ENCODE assay signal across 1 cellular context in the genomic region with DNA sequence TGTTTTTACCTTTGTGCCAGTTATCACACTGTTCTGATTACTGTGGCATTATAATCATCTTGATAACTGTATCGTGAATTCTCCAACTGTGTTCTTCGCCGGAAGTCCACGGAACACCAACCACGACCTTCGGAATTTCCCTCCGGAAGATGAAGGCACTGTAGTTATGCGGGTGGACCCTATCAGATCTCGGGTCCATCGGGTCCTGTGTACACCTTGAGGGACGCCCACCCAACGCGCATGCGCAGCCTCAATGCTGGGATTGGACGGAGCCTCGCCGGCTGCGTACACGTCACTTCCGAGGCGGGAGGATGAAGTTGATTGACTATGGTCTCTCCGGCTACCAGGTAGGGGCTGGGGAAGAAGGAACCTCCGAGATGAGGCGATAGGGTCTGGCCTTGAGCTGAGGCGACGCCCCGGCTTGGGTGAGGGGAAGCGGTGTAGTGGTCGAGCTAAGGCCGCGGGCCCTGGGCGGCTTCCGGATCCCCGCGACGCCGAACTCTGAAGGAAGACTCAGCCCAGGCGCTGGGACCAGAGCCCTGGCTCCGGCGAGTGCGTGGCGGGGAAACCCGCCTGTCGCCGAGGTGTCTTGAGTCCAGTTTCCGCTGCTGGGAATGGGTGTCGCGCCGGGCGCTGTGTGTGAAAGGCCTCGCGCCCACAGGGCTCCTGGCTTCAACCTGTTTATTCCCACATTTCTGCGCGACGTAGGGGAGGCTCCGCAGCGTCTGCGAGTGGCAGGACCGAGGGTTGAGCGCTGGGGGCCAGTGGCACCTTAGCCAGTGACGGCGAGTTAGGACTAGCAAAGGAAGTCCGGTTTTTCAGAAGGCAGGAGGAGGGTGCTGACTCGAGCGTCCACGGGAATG.
A peak's percentile ranks its signal among the peaks of the same experiment; 100 is the strongest.
TF ChIP-seq lines count a peak whose summit lies in the region.

Gene DHRS7B, plus strand, starts transcription at position 320 of the 863 bp plus-strand sequence. Its CDS starts 8 bp downstream, at position 328.

TF ChIP-seq in K562, 482 proteins besides CTCF, POLR2A, EP300 and RAD21 (continued from another document and continues in another):
- TF ChIP-seq CHAMP1 (IDR thresholded peaks at IDR 0.05) (no peak), CCAR2 (IDR thresholded peaks at IDR 0.05; ENCODE audit: low read depth, low read length) (no peak), KAT7 (CRISPR knock-in tag; IDR thresholded peaks at IDR 0.05; ENCODE audit: borderline replicate concordance) (no peak), MCM3 (IDR thresholded peaks at IDR 0.05) (no peak), RBM22 (IDR thresholded peaks at IDR 0.05; ENCODE audit: low read depth, low read length, poor library complexity, severe bottlenecking) (no peak), TSC22D4 (tag; IDR thresholded peaks at IDR 0.05) (no peak), FOS (IDR thresholded peaks at IDR 0.05; ENCODE audit: extremely low read depth, insufficient read length) (peak; percentile 49), RBM15 (IDR thresholded peaks at IDR 0.05; ENCODE audit: insufficient read depth, low read length) (no peak), ZBTB26 (CRISPR knock-in tag; IDR thresholded peaks at IDR 0.05) (no peak), TCF7 (IDR thresholded peaks at IDR 0.05; ENCODE audit: borderline replicate concordance) (no peak), ZBTB12 (CRISPR knock-in tag; IDR thresholded peaks at IDR 0.05) (peak; percentile 83), EGR1 (conservative IDR thresholded peaks at IDR 0.05) (no peak), NFATC3 (IDR thresholded peaks at IDR 0.05) (no peak), ARID3A (IDR thresholded peaks at IDR 0.05; ENCODE audit: borderline replicate concordance, low read depth, low read length) (peak; percentile 26; the same call in 1 of the 2 replicates), ZNF217 (CRISPR knock-in tag; IDR thresholded peaks at IDR 0.05) (no peak), RUNX1 (IDR thresholded peaks at IDR 0.05; ENCODE audit: low read depth) (no peak), SAFB2 (IDR thresholded peaks at IDR 0.05; ENCODE audit: borderline replicate concordance, low read depth, low read length, severe bottlenecking) (no peak), ZNF282 (CRISPR knock-in tag; IDR thresholded peaks at IDR 0.05) (no peak), NFIC (IDR thresholded peaks at IDR 0.05) (no peak), SNIP1 (IDR thresholded peaks at IDR 0.05; ENCODE audit: low read depth) (no peak), POU5F1 (IDR thresholded peaks at IDR 0.05; ENCODE audit: borderline replicate concordance, low read depth, low read length, partially characterized antibody) (no peak), MTA1 (IDR thresholded peaks at IDR 0.05; ENCODE audit: borderline replicate concordance) (no peak), NFYB (IDR thresholded peaks at IDR 0.05; ENCODE audit: extremely low read depth, insufficient read length) (peak; percentile 84), DMBX1 (CRISPR knock-in tag; IDR thresholded peaks at IDR 0.05; ENCODE audit: borderline replicate concordance) (no peak), NR3C1 (CRISPR knock-in tag; IDR thresholded peaks at IDR 0.05) (no peak), ERF (CRISPR knock-in tag; IDR thresholded peaks at IDR 0.05) (no peak), ZNF778 (CRISPR knock-in tag; IDR thresholded peaks at IDR 0.05) (no peak), CC2D1A (IDR thresholded peaks at IDR 0.05) (no peak), TEAD4 (IDR thresholded peaks at IDR 0.05; ENCODE audit: low read length) (0 out of 2 replicates have a peak, but pooled peaks have one; percentile 16), TEAD4 (CRISPR knock-in tag; IDR thresholded peaks at IDR 0.05; ENCODE audit: borderline replicate concordance) (no peak), ESRRA (IDR thresholded peaks at IDR 0.05; ENCODE audit: borderline replicate concordance, low read depth) (0 out of 2 replicates have a peak, but pooled peaks have one; percentile 64), ZNF436 (CRISPR knock-in tag; IDR thresholded peaks at IDR 0.05) (no peak), YY1 (IDR thresholded peaks at IDR 0.05; ENCODE audit: borderline replicate concordance in 1 of 3, control insufficient read depth in 1 of 3, extremely low read depth in 1 of 3, insufficient read depth in 3 of 3, insufficient read length in 1 of 3, insufficient replicate concordance in 2 of 3, low read depth in 1 of 3, low read length in 2 of 3) (peak in 1 of 3 experiments; percentile 20), ZFP30 (CRISPR knock-in tag; IDR thresholded peaks at IDR 0.05; ENCODE audit: borderline replicate concordance) (no peak), CHD2 (IDR thresholded peaks at IDR 0.05; ENCODE audit: low read depth, low read length) (peak; percentile 51), BCOR (IDR thresholded peaks at IDR 0.05) (0 out of 2 replicates have a peak, but pooled peaks have one; percentile 15), CBX1 (IDR thresholded peaks at IDR 0.05; ENCODE audit: low read depth) (no peak)
- TF ChIP-seq, protein P1, sequence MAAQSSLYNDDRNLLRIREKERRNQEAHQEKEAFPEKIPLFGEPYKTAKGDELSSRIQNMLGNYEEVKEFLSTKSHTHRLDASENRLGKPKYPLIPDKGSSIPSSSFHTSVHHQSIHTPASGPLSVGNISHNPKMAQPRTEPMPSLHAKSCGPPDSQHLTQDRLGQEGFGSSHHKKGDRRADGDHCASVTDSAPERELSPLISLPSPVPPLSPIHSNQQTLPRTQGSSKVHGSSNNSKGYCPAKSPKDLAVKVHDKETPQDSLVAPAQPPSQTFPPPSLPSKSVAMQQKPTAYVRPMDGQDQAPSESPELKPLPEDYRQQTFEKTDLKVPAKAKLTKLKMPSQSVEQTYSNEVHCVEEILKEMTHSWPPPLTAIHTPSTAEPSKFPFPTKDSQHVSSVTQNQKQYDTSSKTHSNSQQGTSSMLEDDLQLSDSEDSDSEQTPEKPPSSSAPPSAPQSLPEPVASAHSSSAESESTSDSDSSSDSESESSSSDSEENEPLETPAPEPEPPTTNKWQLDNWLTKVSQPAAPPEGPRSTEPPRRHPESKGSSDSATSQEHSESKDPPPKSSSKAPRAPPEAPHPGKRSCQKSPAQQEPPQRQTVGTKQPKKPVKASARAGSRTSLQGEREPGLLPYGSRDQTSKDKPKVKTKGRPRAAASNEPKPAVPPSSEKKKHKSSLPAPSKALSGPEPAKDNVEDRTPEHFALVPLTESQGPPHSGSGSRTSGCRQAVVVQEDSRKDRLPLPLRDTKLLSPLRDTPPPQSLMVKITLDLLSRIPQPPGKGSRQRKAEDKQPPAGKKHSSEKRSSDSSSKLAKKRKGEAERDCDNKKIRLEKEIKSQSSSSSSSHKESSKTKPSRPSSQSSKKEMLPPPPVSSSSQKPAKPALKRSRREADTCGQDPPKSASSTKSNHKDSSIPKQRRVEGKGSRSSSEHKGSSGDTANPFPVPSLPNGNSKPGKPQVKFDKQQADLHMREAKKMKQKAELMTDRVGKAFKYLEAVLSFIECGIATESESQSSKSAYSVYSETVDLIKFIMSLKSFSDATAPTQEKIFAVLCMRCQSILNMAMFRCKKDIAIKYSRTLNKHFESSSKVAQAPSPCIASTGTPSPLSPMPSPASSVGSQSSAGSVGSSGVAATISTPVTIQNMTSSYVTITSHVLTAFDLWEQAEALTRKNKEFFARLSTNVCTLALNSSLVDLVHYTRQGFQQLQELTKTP (IDR thresholded peaks at IDR 0.05; ENCODE audit: low read depth in 1 of 2, partially characterized antibody in 2 of 2), result no peak
- TF ChIP-seq, protein P2, sequence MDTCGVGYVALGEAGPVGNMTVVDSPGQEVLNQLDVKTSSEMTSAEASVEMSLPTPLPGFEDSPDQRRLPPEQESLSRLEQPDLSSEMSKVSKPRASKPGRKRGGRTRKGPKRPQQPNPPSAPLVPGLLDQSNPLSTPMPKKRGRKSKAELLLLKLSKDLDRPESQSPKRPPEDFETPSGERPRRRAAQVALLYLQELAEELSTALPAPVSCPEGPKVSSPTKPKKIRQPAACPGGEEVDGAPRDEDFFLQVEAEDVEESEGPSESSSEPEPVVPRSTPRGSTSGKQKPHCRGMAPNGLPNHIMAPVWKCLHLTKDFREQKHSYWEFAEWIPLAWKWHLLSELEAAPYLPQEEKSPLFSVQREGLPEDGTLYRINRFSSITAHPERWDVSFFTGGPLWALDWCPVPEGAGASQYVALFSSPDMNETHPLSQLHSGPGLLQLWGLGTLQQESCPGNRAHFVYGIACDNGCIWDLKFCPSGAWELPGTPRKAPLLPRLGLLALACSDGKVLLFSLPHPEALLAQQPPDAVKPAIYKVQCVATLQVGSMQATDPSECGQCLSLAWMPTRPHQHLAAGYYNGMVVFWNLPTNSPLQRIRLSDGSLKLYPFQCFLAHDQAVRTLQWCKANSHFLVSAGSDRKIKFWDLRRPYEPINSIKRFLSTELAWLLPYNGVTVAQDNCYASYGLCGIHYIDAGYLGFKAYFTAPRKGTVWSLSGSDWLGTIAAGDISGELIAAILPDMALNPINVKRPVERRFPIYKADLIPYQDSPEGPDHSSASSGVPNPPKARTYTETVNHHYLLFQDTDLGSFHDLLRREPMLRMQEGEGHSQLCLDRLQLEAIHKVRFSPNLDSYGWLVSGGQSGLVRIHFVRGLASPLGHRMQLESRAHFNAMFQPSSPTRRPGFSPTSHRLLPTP (IDR thresholded peaks at IDR 0.05; ENCODE audit: borderline replicate concordance, extremely low read depth, insufficient read length), result no peak
- TF ChIP-seq, protein P3, sequence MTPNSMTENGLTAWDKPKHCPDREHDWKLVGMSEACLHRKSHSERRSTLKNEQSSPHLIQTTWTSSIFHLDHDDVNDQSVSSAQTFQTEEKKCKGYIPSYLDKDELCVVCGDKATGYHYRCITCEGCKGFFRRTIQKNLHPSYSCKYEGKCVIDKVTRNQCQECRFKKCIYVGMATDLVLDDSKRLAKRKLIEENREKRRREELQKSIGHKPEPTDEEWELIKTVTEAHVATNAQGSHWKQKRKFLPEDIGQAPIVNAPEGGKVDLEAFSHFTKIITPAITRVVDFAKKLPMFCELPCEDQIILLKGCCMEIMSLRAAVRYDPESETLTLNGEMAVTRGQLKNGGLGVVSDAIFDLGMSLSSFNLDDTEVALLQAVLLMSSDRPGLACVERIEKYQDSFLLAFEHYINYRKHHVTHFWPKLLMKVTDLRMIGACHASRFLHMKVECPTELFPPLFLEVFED (CRISPR knock-in tag; conservative IDR thresholded peaks at IDR 0.05), result no peak
- TF ChIP-seq, protein P4, sequence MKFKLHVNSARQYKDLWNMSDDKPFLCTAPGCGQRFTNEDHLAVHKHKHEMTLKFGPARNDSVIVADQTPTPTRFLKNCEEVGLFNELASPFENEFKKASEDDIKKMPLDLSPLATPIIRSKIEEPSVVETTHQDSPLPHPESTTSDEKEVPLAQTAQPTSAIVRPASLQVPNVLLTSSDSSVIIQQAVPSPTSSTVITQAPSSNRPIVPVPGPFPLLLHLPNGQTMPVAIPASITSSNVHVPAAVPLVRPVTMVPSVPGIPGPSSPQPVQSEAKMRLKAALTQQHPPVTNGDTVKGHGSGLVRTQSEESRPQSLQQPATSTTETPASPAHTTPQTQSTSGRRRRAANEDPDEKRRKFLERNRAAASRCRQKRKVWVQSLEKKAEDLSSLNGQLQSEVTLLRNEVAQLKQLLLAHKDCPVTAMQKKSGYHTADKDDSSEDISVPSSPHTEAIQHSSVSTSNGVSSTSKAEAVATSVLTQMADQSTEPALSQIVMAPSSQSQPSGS (CRISPR knock-in tag; IDR thresholded peaks at IDR 0.05), result no peak
